Comparison of ENCODE assay signal across 27 cellular contexts in genomic region chr12:19892186-19892585, GRCh38.
"Had no signal": no experiment of that assay in that cellular context is flagged by ENCODE, and none has a peak within 500 bp of the region (broad histone marks: within the 10 kb centered on the region; RNA-seq: fewer than 3 reads in every experiment).

No MANE protein-coding gene starts in this region.

- H2AFZ ChIP-seq: parathyroid adenoma had no signal

- H3K27ac ChIP-seq: esophagus muscularis mucosa, parathyroid adenoma, psoas muscle, right atrium auricular region had no signal

- H3K9me3 ChIP-seq: esophagus muscularis mucosa, psoas muscle, right atrium auricular region had no signal

- H3K4me2 ChIP-seq: smooth muscle cell had no signal

- H3K36me3 ChIP-seq: esophagus muscularis mucosa, right atrium auricular region had no signal

- H3K79me2 ChIP-seq: parathyroid adenoma had no signal

- DNase-seq: activated CD4-positive, alpha-beta memory T cell treated with anti-CD3 and anti-CD28 coated beads, Interleukin-2, amount 10 ng/mL, durations not matched to agents 7 days and 5 days; activated CD4-positive, alpha-beta T cell treated with anti-CD3 and anti-CD28 coated beads for 1 hour; activated CD4-positive, alpha-beta T cell treated with anti-CD3 and anti-CD28 coated beads, Interleukin-2, amount 10 ng/mL, durations not matched to agents 7 days and 5 days; activated CD8-positive, alpha-beta memory T cell treated with anti-CD3 and anti-CD28 coated beads, Interleukin-2, amount 50 U/mL, for 48 hours; activated gamma-delta T cell treated with Interleukin-2 at 50 U/mL for 16 hours; activated naive CD4-positive, alpha-beta T cell treated with anti-CD3 and anti-CD28 coated beads, Interleukin-2, amount 50 U/mL, for 16 hours; activated T-cell treated with anti-CD3 and anti-CD28 coated beads, Interleukin-2, amount 50 U/mL, for 24 hours; amniotic stem cell; caudate nucleus; endodermal cell; head of caudate nucleus; hypothalamus; immature natural killer cell; midbrain; naive thymus-derived CD4-positive, alpha-beta T cell; nucleus accumbens; psoas muscle; stimulated activated CD4-positive, alpha-beta T cell treated with anti-CD3 and anti-CD28 coated beads, Interleukin-1b, Interleukin-23, amount 100 ng/mL, for 48 hours; stimulated activated CD4-positive, alpha-beta T cell treated with anti-CD3 and anti-CD28 coated beads, Interleukin-4, amount 100 ng/mL, for 4 hours; stimulated activated naive B cell treated with anti-CD40 and anti-IgM and Interleukin-4, amounts not matched to agents 10 μg/mL and 1 μg/mL and 100 μg/mL, for 72 hours; T-helper 2 cell; trophoblast cell had no signal

- H3K27me3 ChIP-seq: esophagus muscularis mucosa, right atrium auricular region had no signal

- H3K4me1 ChIP-seq: parathyroid adenoma, psoas muscle had no signal

- H3K4me3 ChIP-seq: esophagus muscularis mucosa, psoas muscle, right atrium auricular region, smooth muscle cell had no signal

- H3K9ac ChIP-seq: parathyroid adenoma had no signal

- FAIRE-seq: urothelium cell line had no signal
